In the genomic region with DNA sequence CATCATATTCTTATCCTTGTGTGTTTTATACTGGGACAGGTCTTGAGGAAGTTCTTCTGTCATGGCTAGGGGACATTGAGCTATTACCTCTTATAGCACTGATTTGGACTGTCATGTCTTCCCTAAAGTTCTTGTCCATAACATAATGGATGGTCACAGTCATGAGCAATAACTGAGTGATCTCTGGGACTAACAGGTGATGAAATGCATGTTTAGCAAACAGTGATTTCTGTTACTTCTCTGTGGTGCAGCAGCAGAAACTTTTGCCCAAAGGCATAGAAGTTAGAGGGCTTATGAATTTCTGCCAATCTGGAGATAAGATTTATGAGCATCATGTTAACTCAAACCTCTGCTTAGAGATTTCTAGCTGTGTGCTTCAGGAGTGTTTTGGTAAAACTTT, we compare ENCODE assay signal across 21 cellular contexts.
"Had no signal": no experiment of that assay in that cellular context is flagged by ENCODE, and none has a peak within 500 bp of the region (broad histone marks: within the 10 kb centered on the region; RNA-seq: fewer than 3 reads in every experiment).

No MANE protein-coding gene starts in this region.

- H3K27ac ChIP-seq: colonic mucosa, heart left ventricle, neural progenitor cell, pancreas had no signal

- H3K9me3 Mint-ChIP-seq: activated T-helper 1 cell treated with anti-CD3 and anti-CD28 coated beads, Interleukin-12 subunit alpha, Interleukin-12 subunit beta, Interleukin-2, Interleukin-4 antibody, amounts not matched to agents 30 ng/mL and 10 ng/mL and 1 ng/mL, durations not matched to agents 14 hours and 24 hours and 36 hours; memory B cell; stimulated activated naive B cell treated with anti-CD40 and anti-IgM and Interleukin-4, amounts not matched to agents 10 μg/mL and 1 μg/mL and 100 μg/mL, for 72 hours; T-helper 1 cell treated with Interleukin-12 subunit alpha and Interleukin-12 subunit beta and Interleukin-4 antibody, amounts not matched to agents 30 μg/mL and 1 μg/mL, for 36 hours had no signal

- H3K27me3 ChIP-seq: colonic mucosa, heart left ventricle, left lung, neural progenitor cell, pancreas, upper lobe of left lung had no signal

- H3K4me3 Mint-ChIP-seq: activated T-helper 1 cell treated with anti-CD3 and anti-CD28 coated beads, Interleukin-12 subunit alpha, Interleukin-12 subunit beta, Interleukin-2, Interleukin-4 antibody, amounts not matched to agents 30 ng/mL and 10 ng/mL and 1 ng/mL, durations not matched to agents 14 hours and 24 hours and 36 hours; memory B cell; neural progenitor cell; T-helper 1 cell treated with Interleukin-12 subunit alpha and Interleukin-12 subunit beta and Interleukin-4 antibody, amounts not matched to agents 30 μg/mL and 1 μg/mL, for 36 hours; WTC11 had no signal

- H3K36me3 ChIP-seq: colonic mucosa, left lung, neural progenitor cell, pancreas, upper lobe of left lung had no signal

- H3K4me1 ChIP-seq: colonic mucosa had no signal

- H3K9ac ChIP-seq: neural progenitor cell had no signal

- ATAC-seq: heart left ventricle; left lung; pancreas; stimulated activated naive B cell treated with anti-CD40 and anti-IgM and Interleukin-4, amounts not matched to agents 10 μg/mL and 1 μg/mL and 100 μg/mL, for 72 hours; WTC11 had no signal

- H3K27me3 Mint-ChIP-seq: memory B cell; stimulated activated naive B cell treated with anti-CD40 and anti-IgM and Interleukin-4, amounts not matched to agents 10 μg/mL and 1 μg/mL and 100 μg/mL, for 72 hours had no signal

- H3K9me3 ChIP-seq: colonic mucosa, heart left ventricle, left lung, pancreas, upper lobe of left lung had no signal

- FAIRE-seq: endothelial cell of umbilical vein, pancreas, small intestine had no signal

- DNase-seq: activated CD4-positive, alpha-beta T cell treated with anti-CD3 and anti-CD28 coated beads for 48 hours; activated naive CD4-positive, alpha-beta T cell treated with Interleukin-2 at 50 U/mL for 16 hours; caudate nucleus; colonic mucosa; effector CD4-positive, alpha-beta T cell; foreskin melanocyte; heart left ventricle; islet precursor cell; left lung; pancreas; retina; small intestine; stimulated activated naive B cell treated with anti-CD40 and anti-IgM and Interleukin-4, amounts not matched to agents 10 μg/mL and 1 μg/mL and 100 μg/mL, for 72 hours; substantia nigra; upper lobe of left lung had no signal

- H2AFZ ChIP-seq: neural progenitor cell had no signal

- H3K4me2 ChIP-seq: neural progenitor cell had no signal

- H3K27ac Mint-ChIP-seq: activated T-helper 1 cell treated with anti-CD3 and anti-CD28 coated beads, Interleukin-12 subunit alpha, Interleukin-12 subunit beta, Interleukin-2, Interleukin-4 antibody, amounts not matched to agents 30 ng/mL and 10 ng/mL and 1 ng/mL, durations not matched to agents 14 hours and 24 hours and 36 hours; memory B cell; neural progenitor cell; stimulated activated naive B cell treated with anti-CD40 and anti-IgM and Interleukin-4, amounts not matched to agents 10 μg/mL and 1 μg/mL and 100 μg/mL, for 72 hours; T-helper 1 cell treated with Interleukin-12 subunit alpha and Interleukin-12 subunit beta and Interleukin-4 antibody, amounts not matched to agents 30 μg/mL and 1 μg/mL, for 36 hours had no signal

- H3K4me3 ChIP-seq: colonic mucosa, heart left ventricle, left lung, neural progenitor cell, pancreas, upper lobe of left lung had no signal
